Comparison of ENCODE assay signal across 20 cellular contexts in genomic region chr9:136845465-136846261, GRCh38. TPM values are rescaled to one million over a fixed set of nuclear protein-coding genes. Genes with fewer than 3 reads are reported as not detected.
A peak's percentile ranks its signal among the peaks of the same experiment; 100 is the strongest.
DNase-seq lines count a peak whose midpoint lies in the region; ATAC-seq and TF ChIP-seq lines count a peak whose summit lies in the region.
"Had no signal": no experiment of that assay in that cellular context is flagged by ENCODE, and none has a peak within 500 bp of the region (broad histone marks: within the 10 kb centered on the region; RNA-seq: fewer than 3 reads in every experiment).

No MANE protein-coding gene starts in this region.

- intact Hi-C loops in activated CD8-positive, alpha-beta T cell treated with anti-CD3 and anti-CD28 coated beads for 36 hours (cut with micrococcal nuclease): loop anchor here (5.0 kb wide), 1 partner anchor 57 kb away; no protein-coding TSS in a partner anchor
- intact Hi-C loops in Caco-2 (cut with micrococcal nuclease; ENCODE audit: unreplicated experiment): loop anchor here (5.0 to 10.0 kb wide), 2 partner anchors 38 to 99 kb away; partner anchors contain the start of genes C8G, FBXW5 and RABL6

- CTCF ChIA-PET in activated CD8-positive, alpha-beta T cell treated with anti-CD3 and anti-CD28 coated beads, Interleukin-2, amount 10 ng/mL, durations not matched to agents 7 days and 5 days (lab: Charles Lee): interaction anchor here (4.9 kb wide), 1 partner anchor 190 kb away, joined by 37 read pairs; no protein-coding TSS in a partner anchor
- CTCF ChIA-PET in activated CD8-positive, alpha-beta T cell treated with anti-CD3 and anti-CD28 coated beads for 36 hours (lab: Charles Lee): interaction anchor here (1.2 to 3.1 kb wide), 2 partner anchors 39 to 183 kb away, joined by 3 to 9 read pairs; no protein-coding TSS in a partner anchor
- CTCF ChIA-PET in Caco-2 (lab: Charles Lee): no interaction called here

- no peaks in the 10 kb centered on the region for H3K9me3 Mint-ChIP-seq in activated CD8-positive, alpha-beta T cell treated with anti-CD3 and anti-CD28 coated beads, Interleukin-2, amount 10 ng/mL, durations not matched to agents 7 days and 5 days (ENCODE audit: insufficient read depth)
- no peaks in the 10 kb centered on the region for H3K9me3 Mint-ChIP-seq in activated CD8-positive, alpha-beta T cell treated with anti-CD3 and anti-CD28 coated beads for 36 hours
- H3K9me3 Mint-ChIP-seq in Caco-2 (ENCODE audit: unreplicated experiment): no peaks in the 10 kb centered on the region
- H3K9me3 Mint-ChIP-seq: activated naive CD4-positive, alpha-beta T cell treated with anti-CD3 and anti-CD28 coated beads for 36 hours; neural progenitor cell had no signal

- BruUV-seq in Caco-2 (replicated peaks; lab: Mats Ljungman, UMichigan): no TSS peak

- DNase-seq in activated CD8-positive, alpha-beta T cell treated with anti-CD3 and anti-CD28 coated beads, Interleukin-2, amount 10 ng/mL, durations not matched to agents 7 days and 5 days: no peak
- no peak for DNase-seq in activated CD8-positive, alpha-beta T cell treated with anti-CD3 and anti-CD28 coated beads for 36 hours
- DNase-seq in Caco-2: no peak
- no peak for DNase-seq in coronary artery (ENCODE audit: low spot score)
- peak; percentile 48 for DNase-seq in retina
- DNase-seq in caudate nucleus (lab: John Stamatoyannopoulos, UW): no peak
- no peak for DNase-seq in effector memory CD4-positive, alpha-beta T cell
- DNase-seq: activated CD8-positive, alpha-beta memory T cell treated with anti-CD3 and anti-CD28 coated beads, Interleukin-2, amount 50 U/mL, for 48 hours; activated naive CD4-positive, alpha-beta T cell treated with anti-CD3 and anti-CD28 coated beads for 36 hours; body of pancreas; gastrocnemius medialis; KG1; left cardiac atrium; NCI-H1694 treated with DMSO at 0.1 percent for 48 hours; NCI-H345; spleen had no signal

- peaks cover 13% of the 10 kb centered on the region for H3K27me3 Mint-ChIP-seq in activated CD8-positive, alpha-beta T cell treated with anti-CD3 and anti-CD28 coated beads, Interleukin-2, amount 10 ng/mL, durations not matched to agents 7 days and 5 days (ENCODE audit: low read depth)
- H3K27me3 Mint-ChIP-seq in activated CD8-positive, alpha-beta T cell treated with anti-CD3 and anti-CD28 coated beads for 36 hours: peaks cover 17% of the 10 kb centered on the region
- no peaks in the 10 kb centered on the region for H3K27me3 Mint-ChIP-seq in Caco-2 (ENCODE audit: insufficient read depth, unreplicated experiment)

- POLR2A ChIA-PET in activated CD8-positive, alpha-beta T cell treated with anti-CD3 and anti-CD28 coated beads, Interleukin-2, amount 10 ng/mL, durations not matched to agents 7 days and 5 days (lab: Charles Lee): interaction anchor here (0.6 kb wide), 1 partner anchor 11 kb away, joined by 3 read pairs; no protein-coding TSS in a partner anchor
- POLR2A ChIA-PET in activated CD8-positive, alpha-beta T cell treated with anti-CD3 and anti-CD28 coated beads for 36 hours (lab: Charles Lee): no interaction called here
- POLR2A ChIA-PET in Caco-2 (lab: Charles Lee): no interaction called here

- H3K4me1 Mint-ChIP-seq in activated CD8-positive, alpha-beta T cell treated with anti-CD3 and anti-CD28 coated beads, Interleukin-2, amount 10 ng/mL, durations not matched to agents 7 days and 5 days (ENCODE audit: low read depth): peaks cover 33% of the 10 kb centered on the region
- H3K4me1 Mint-ChIP-seq in activated CD8-positive, alpha-beta T cell treated with anti-CD3 and anti-CD28 coated beads for 36 hours (ENCODE audit: low read depth): peaks cover 16% of the 10 kb centered on the region
- H3K4me1 Mint-ChIP-seq in Caco-2 (ENCODE audit: low read depth, unreplicated experiment): no peaks in the 10 kb centered on the region

- H3K36me3 Mint-ChIP-seq in activated CD8-positive, alpha-beta T cell treated with anti-CD3 and anti-CD28 coated beads, Interleukin-2, amount 10 ng/mL, durations not matched to agents 7 days and 5 days (ENCODE audit: low read depth): peaks cover 16% of the 10 kb centered on the region
- peaks cover 11% of the 10 kb centered on the region for H3K36me3 Mint-ChIP-seq in activated CD8-positive, alpha-beta T cell treated with anti-CD3 and anti-CD28 coated beads for 36 hours (ENCODE audit: low read depth)
- H3K36me3 Mint-ChIP-seq in Caco-2 (ENCODE audit: insufficient read depth, unreplicated experiment): peaks cover 74% of the 10 kb centered on the region
- H3K36me3 Mint-ChIP-seq: neural progenitor cell had no signal

- H3K4me3 Mint-ChIP-seq in activated CD8-positive, alpha-beta T cell treated with anti-CD3 and anti-CD28 coated beads, Interleukin-2, amount 10 ng/mL, durations not matched to agents 7 days and 5 days: peak overlapping the region; percentile 36
- H3K4me3 Mint-ChIP-seq in activated CD8-positive, alpha-beta T cell treated with anti-CD3 and anti-CD28 coated beads for 36 hours: no peak overlapping the region
- peak overlapping the region; percentile 33 for H3K4me3 Mint-ChIP-seq in Caco-2 (ENCODE audit: unreplicated experiment)
- H3K4me3 Mint-ChIP-seq: neural progenitor cell had no signal

- H3K27me3 ChIP-seq in Caco-2 (replicated peaks; ENCODE audit: control insufficient read depth, insufficient read depth, low read length): no peaks in the 10 kb centered on the region
- H3K27me3 ChIP-seq in effector memory CD4-positive, alpha-beta T cell (replicated peaks; ENCODE audit: control insufficient read depth, insufficient read depth, low read length, poor library complexity, severe bottlenecking): peaks cover 32% of the 10 kb centered on the region
- H3K27me3 ChIP-seq: body of pancreas had no signal

- H3K27ac ChIP-seq in coronary artery: no peak overlapping the region
- no peak overlapping the region for H3K27ac ChIP-seq in caudate nucleus (ENCODE audit: low read depth, low read length)
- no peak overlapping the region for H3K27ac ChIP-seq in effector memory CD4-positive, alpha-beta T cell (ENCODE audit: insufficient read depth, low read length, poor library complexity, severe bottlenecking)
- H3K27ac ChIP-seq: body of pancreas, gastrocnemius medialis, neural progenitor cell, psoas muscle had no signal

- H3K9me3 ChIP-seq in Caco-2: no peaks in the 10 kb centered on the region
- no peaks in the 10 kb centered on the region for H3K9me3 ChIP-seq in effector memory CD4-positive, alpha-beta T cell (ENCODE audit: control insufficient read depth, low read length)
- H3K9me3 ChIP-seq: body of pancreas, gastrocnemius medialis, psoas muscle, spleen had no signal

- no peak for TF ChIP-seq CTCF in activated CD8-positive, alpha-beta T cell treated with anti-CD3 and anti-CD28 coated beads for 36 hours (IDR thresholded peaks at IDR 0.05)
- TF ChIP-seq CTCF in Caco-2 (IDR thresholded peaks at IDR 0.05; ENCODE audit: insufficient read depth in 1 of 2, low read depth in 1 of 2, low read length in 1 of 2, severe bottlenecking in 1 of 2, unreplicated experiment in 1 of 2) (no peak), coronary artery (IDR thresholded peaks at IDR 0.05) (no peak)

- H3K27ac Mint-ChIP-seq in activated CD8-positive, alpha-beta T cell treated with anti-CD3 and anti-CD28 coated beads, Interleukin-2, amount 10 ng/mL, durations not matched to agents 7 days and 5 days: peak overlapping the region; percentile 57
- no peak overlapping the region for H3K27ac Mint-ChIP-seq in activated CD8-positive, alpha-beta T cell treated with anti-CD3 and anti-CD28 coated beads for 36 hours
- H3K27ac Mint-ChIP-seq in Caco-2 (ENCODE audit: unreplicated experiment): no peak overlapping the region
- H3K27ac Mint-ChIP-seq: activated naive CD4-positive, alpha-beta T cell treated with anti-CD3 and anti-CD28 coated beads for 36 hours; neural progenitor cell had no signal

- H3K4me1 ChIP-seq in Caco-2: peaks cover 26% of the 10 kb centered on the region
- peaks cover 49% of the 10 kb centered on the region for H3K4me1 ChIP-seq in effector memory CD4-positive, alpha-beta T cell (ENCODE audit: control insufficient read depth, insufficient read depth, low read length, poor library complexity, severe bottlenecking)

- ATAC-seq in activated CD8-positive, alpha-beta T cell treated with anti-CD3 and anti-CD28 coated beads, Interleukin-2, amount 10 ng/mL, durations not matched to agents 7 days and 5 days: no peak
- ATAC-seq in activated CD8-positive, alpha-beta T cell treated with anti-CD3 and anti-CD28 coated beads for 36 hours: no peak
- ATAC-seq in HG03432 (IDR thresholded peaks at IDR 0.05; ENCODE audit: unreplicated experiment): no peak
- ATAC-seq: body of pancreas, gastrocnemius medialis, left cardiac atrium, Panc1, psoas muscle had no signal

- no peaks in the 10 kb centered on the region for H3K36me3 ChIP-seq in Caco-2 (ENCODE audit: control insufficient read depth, insufficient read depth, low read length)
- no peaks in the 10 kb centered on the region for H3K36me3 ChIP-seq in effector memory CD4-positive, alpha-beta T cell (ENCODE audit: control insufficient read depth, insufficient read depth, low read length)
- H3K36me3 ChIP-seq: neural progenitor cell had no signal

- H3K4me3 ChIP-seq in Caco-2 (ENCODE audit: low read depth, low read length): no peak overlapping the region
- peak overlapping the region; percentile 80 for H3K4me3 ChIP-seq in coronary artery
- no peak overlapping the region for H3K4me3 ChIP-seq in effector memory CD4-positive, alpha-beta T cell (ENCODE audit: insufficient read depth, low read depth, low read length, poor library complexity, severe bottlenecking)
- H3K4me3 ChIP-seq: body of pancreas had no signal

RNA-seq across cellular contexts. Expression of gene AJM1, which starts 3.4 kb away (rescaled TPM):
- total RNA-seq in activated CD8-positive, alpha-beta T cell treated with anti-CD3 and anti-CD28 coated beads, Interleukin-2, amount 10 ng/mL, durations not matched to agents 7 days and 5 days: 1 to 10 TPM; 5.3 to 5.6 TPM
- 1 to 10 TPM; 5.8 to 6.4 TPM for total RNA-seq in activated CD8-positive, alpha-beta T cell treated with anti-CD3 and anti-CD28 coated beads for 36 hours
- 3.6 and 4.2 TPM in 2 replicates for total RNA-seq in Caco-2 (2022)

RNA-seq across cellular contexts. Expression of gene PHPT1, which starts 3.5 kb away (rescaled TPM):
- 100 to 1,000 TPM; 108 to 119 TPM for total RNA-seq in activated CD8-positive, alpha-beta T cell treated with anti-CD3 and anti-CD28 coated beads, Interleukin-2, amount 10 ng/mL, durations not matched to agents 7 days and 5 days
- 100 to 1,000 TPM; 123 to 124 TPM for total RNA-seq in activated CD8-positive, alpha-beta T cell treated with anti-CD3 and anti-CD28 coated beads for 36 hours
- total RNA-seq in Caco-2 (2022): 103 and 105 TPM in 2 replicates

RNA-seq across cellular contexts. Expression of gene MAMDC4, which starts 6.5 kb away (rescaled TPM):
- 10 to 100 TPM; 14.7 to 15.8 TPM for total RNA-seq in activated CD8-positive, alpha-beta T cell treated with anti-CD3 and anti-CD28 coated beads, Interleukin-2, amount 10 ng/mL, durations not matched to agents 7 days and 5 days
- total RNA-seq in activated CD8-positive, alpha-beta T cell treated with anti-CD3 and anti-CD28 coated beads for 36 hours: 10 to 100 TPM; 18.5 to 19.1 TPM
- 8.8 and 10.8 TPM in 2 replicates for total RNA-seq in Caco-2 (2022)

RNA-seq across cellular contexts. Expression of gene EDF1, which starts 20.4 kb away (rescaled TPM):
- 100 to 1,000 TPM; 279 to 310 TPM for total RNA-seq in activated CD8-positive, alpha-beta T cell treated with anti-CD3 and anti-CD28 coated beads, Interleukin-2, amount 10 ng/mL, durations not matched to agents 7 days and 5 days
- 100 to 1,000 TPM; 254 to 270 TPM for total RNA-seq in activated CD8-positive, alpha-beta T cell treated with anti-CD3 and anti-CD28 coated beads for 36 hours
- total RNA-seq in Caco-2 (2022): 429 and 476 TPM in 2 replicates

RNA-seq across cellular contexts. Expression of gene RABL6, which starts 37.9 kb away (rescaled TPM):
- 100 to 1,000 TPM; 117 to 118 TPM for total RNA-seq in activated CD8-positive, alpha-beta T cell treated with anti-CD3 and anti-CD28 coated beads, Interleukin-2, amount 10 ng/mL, durations not matched to agents 7 days and 5 days
- total RNA-seq in activated CD8-positive, alpha-beta T cell treated with anti-CD3 and anti-CD28 coated beads for 36 hours: 10 to 100 TPM; 85.6 to 86.6 TPM
- total RNA-seq in Caco-2 (2022): 134 and 138 TPM in 2 replicates
